ENCODE assay signal across 23 cellular contexts in genomic region chr9:92377904-92378303, GRCh38. TPM values are rescaled to one million over a fixed set of nuclear protein-coding genes. Genes with fewer than 3 reads are reported as not detected.
DNase-seq lines count a peak whose midpoint lies in the region; TF ChIP-seq lines count a peak whose summit lies in the region.
"Had no signal": no experiment of that assay in that cellular context is flagged by ENCODE, and none has a peak within 500 bp of the region (broad histone marks: within the 10 kb centered on the region; RNA-seq: fewer than 3 reads in every experiment).

No MANE protein-coding gene starts in this region.

- DNase-seq in NCI-H748 (lab: John Stamatoyannopoulos, UW; ENCODE audit: unreplicated experiment) (peak; percentile 15), NCI-H748 treated with DMSO at 0.1 percent for 48 hours (lab: John Stamatoyannopoulos, UW) (no peak), NCI-H146 (lab: John Stamatoyannopoulos, UW) (peak; percentile 80), fibroblast of lung (ENCODE audit: low read depth in 2 of 2) (no peak), osteocyte (ENCODE audit: extremely low spot score, unreplicated experiment) (no peak), iPS-NIHi11 (ENCODE audit: low spot score) (no peak), ecto neural progenitor cell (ENCODE audit: low spot score) (no peak), neural progenitor cell (ENCODE audit: low spot score) (no peak)
- DNase-seq: ACHN; activated naive CD8-positive, alpha-beta T cell treated with anti-CD3 and anti-CD28 coated beads for 36 hours; body of pancreas; colonic mucosa; DMS79 treated with DMSO at 0.1 percent for 48 hours; kidney; mammary epithelial cell; NCI-H187; NCI-H446 treated with DMSO at 0.1 percent for 48 hours; nephron progenitor cell; stimulated activated CD8-positive, alpha-beta memory T cell treated with anti-CD3 and anti-CD28 coated beads, Interleukin-4, amount 100 ng/mL, for 48 hours; uterus had no signal

- H3K36me3 ChIP-seq in fibroblast of lung (ENCODE audit: control insufficient read depth, insufficient read depth, low read length) (no peaks in the 10 kb centered on the region), neural progenitor cell (no peaks in the 10 kb centered on the region)
- H3K36me3 ChIP-seq: colonic mucosa, uterus had no signal

- H3K27ac Mint-ChIP-seq in osteocyte (ENCODE audit: unreplicated experiment) (peak overlapping the region; percentile 45), neural progenitor cell (no peak overlapping the region)
- H3K27ac Mint-ChIP-seq: activated naive CD8-positive, alpha-beta T cell treated with anti-CD3 and anti-CD28 coated beads for 36 hours; nephron progenitor cell had no signal

- TF ChIP-seq CTCF in fibroblast of lung (conservative IDR thresholded peaks at IDR 0.05 in 1 of 2, IDR thresholded peaks at IDR 0.05 in 1 of 2; ENCODE audit: low read depth in 1 of 2, low read length in 2 of 2) (no peak), osteocyte (IDR thresholded peaks at IDR 0.05) (no peak), neural progenitor cell (IDR thresholded peaks at IDR 0.05) (no peak)

- H3K4me1 Mint-ChIP-seq in osteocyte (ENCODE audit: unreplicated experiment), result peaks cover 25% of the 10 kb centered on the region
- peaks cover 11% of the 10 kb centered on the region for H3K4me1 Mint-ChIP-seq in neural progenitor cell
- H3K4me1 Mint-ChIP-seq: nephron progenitor cell had no signal

- H4K20me1 ChIP-seq in fibroblast of lung (ENCODE audit: control insufficient read depth, extremely low read depth, insufficient read depth, low read length) (no peaks in the 10 kb centered on the region), neural progenitor cell (ENCODE audit: low read depth) (no peaks in the 10 kb centered on the region)

- H3K27me3 Mint-ChIP-seq in osteocyte (ENCODE audit: unreplicated experiment) (no peaks in the 10 kb centered on the region), neural progenitor cell (ENCODE audit: insufficient read depth, low read depth) (no peaks in the 10 kb centered on the region)
- H3K27me3 Mint-ChIP-seq: activated naive CD8-positive, alpha-beta T cell treated with anti-CD3 and anti-CD28 coated beads for 36 hours had no signal

- H3K4me1 ChIP-seq in fibroblast of lung (ENCODE audit: control insufficient read depth, extremely low read depth, insufficient read depth, low read length) (no peaks in the 10 kb centered on the region), neural progenitor cell (peaks cover 7% of the 10 kb centered on the region)
- H3K4me1 ChIP-seq: body of pancreas, colonic mucosa, uterus had no signal

- H3K4me3 ChIP-seq in fibroblast of lung (replicated peaks in 1 of 4; ENCODE audit: control extremely low read depth in 1 of 4, insufficient read depth in 1 of 4, low read depth in 3 of 4, low read length in 4 of 4) (no peak overlapping the region), neural progenitor cell (no peak overlapping the region)
- H3K4me3 ChIP-seq: body of pancreas, colonic mucosa, uterus had no signal

- H3K4me2 ChIP-seq in fibroblast of lung (ENCODE audit: extremely low read depth, insufficient read depth, low read length) (no peak overlapping the region), neural progenitor cell (no peak overlapping the region)

- no peaks in the 10 kb centered on the region for H3K27me3 ChIP-seq in fibroblast of lung (ENCODE audit: control insufficient read depth, insufficient read depth, low read length)
- H3K27me3 ChIP-seq in neural progenitor cell, result no peaks in the 10 kb centered on the region
- H3K27me3 ChIP-seq: body of pancreas, colonic mucosa, uterus had no signal

- H3K36me3 Mint-ChIP-seq in osteocyte (ENCODE audit: unreplicated experiment) (peaks cover 24% of the 10 kb centered on the region), neural progenitor cell (no peaks in the 10 kb centered on the region)

- H3K9me3 Mint-ChIP-seq in osteocyte (ENCODE audit: unreplicated experiment), result peaks cover 17% of the 10 kb centered on the region
- H3K9me3 Mint-ChIP-seq in neural progenitor cell, result peaks cover 12% of the 10 kb centered on the region

- H3K9ac ChIP-seq in fibroblast of lung (ENCODE audit: insufficient read depth, low read length) (no peak overlapping the region), neural progenitor cell (no peak overlapping the region)

- H3K27ac ChIP-seq in fibroblast of lung (ENCODE audit: insufficient read depth, low read length), result no peak overlapping the region
- H3K27ac ChIP-seq in neural progenitor cell, result no peak overlapping the region
- H3K27ac ChIP-seq: body of pancreas, C4-2B, colonic mucosa had no signal

- H2AFZ ChIP-seq in fibroblast of lung (ENCODE audit: low read length) (peak overlapping the region; percentile 5), neural progenitor cell (replicated peaks) (no peak overlapping the region)

- no peaks in the 10 kb centered on the region for H3F3A ChIP-seq in neural progenitor cell (ENCODE audit: low read depth)

- no peaks in the 10 kb centered on the region for H3K9me3 ChIP-seq in fibroblast of lung (ENCODE audit: control insufficient read depth, insufficient read depth, low read depth, low read length)
- H3K9me3 ChIP-seq in neural progenitor cell (ENCODE audit: low read depth), result no peaks in the 10 kb centered on the region
- H3K9me3 ChIP-seq: body of pancreas, colonic mucosa had no signal

- H3K79me2 ChIP-seq in fibroblast of lung (ENCODE audit: control insufficient read depth, insufficient read depth, low read length) (no peaks in the 10 kb centered on the region), neural progenitor cell (ENCODE audit: low read depth) (no peaks in the 10 kb centered on the region)

- H3K4me3 Mint-ChIP-seq in osteocyte (ENCODE audit: unreplicated experiment) (no peak overlapping the region), neural progenitor cell (no peak overlapping the region)
- H3K4me3 Mint-ChIP-seq: activated naive CD8-positive, alpha-beta T cell treated with anti-CD3 and anti-CD28 coated beads for 36 hours; nephron progenitor cell had no signal

RNA-seq across cellular contexts. Expression of gene OGN, which starts 26.5 kb away (rescaled TPM):
- 1.3 and 6.2 TPM in 2 replicates for total RNA-seq in fibroblast of lung
- polyA plus RNA-seq in fibroblast of lung, result 1.2 and 4.4 TPM in 2 replicates
- polyA plus RNA-seq in fibroblast of lung (2012), result 0.69 and 3.9 TPM in 2 replicates
- 0.37 TPM in 1 of 2 replicates, not detected in the other for polyA minus RNA-seq in fibroblast of lung (ENCODE audit: low replicate concordance)
- 3.9 and 5.5 TPM in 2 replicates for total RNA-seq in osteocyte
- not detected in 2 replicates for total RNA-seq in neural progenitor cell (ENCODE audit: low replicate concordance)
- total RNA-seq: activated CD8-positive, alpha-beta memory T cell treated with anti-CD3 and anti-CD28 coated beads for 36 hours; activated naive CD8-positive, alpha-beta T cell treated with anti-CD3 and anti-CD28 coated beads for 36 hours; fibroblast of villous mesenchyme; mammary epithelial cell had no signal
- polyA plus RNA-seq: mammary epithelial cell had no signal

RNA-seq across cellular contexts. Expression of gene OMD, which starts 46.4 kb away (rescaled TPM):
- total RNA-seq in fibroblast of lung (under 0.01 and 0.17 TPM in 2 replicates), osteocyte (27.2 and 31.1 TPM in 2 replicates), neural progenitor cell (ENCODE audit: low replicate concordance) (not detected in 2 replicates)
- polyA plus RNA-seq in fibroblast of lung, result 0.07 TPM in 2 replicates
- 0.08 TPM in 1 of 2 replicates, not detected in the other for polyA plus RNA-seq in fibroblast of lung (2012)
- not detected in 2 replicates for polyA minus RNA-seq in fibroblast of lung (ENCODE audit: low replicate concordance)
- total RNA-seq: activated CD8-positive, alpha-beta memory T cell treated with anti-CD3 and anti-CD28 coated beads for 36 hours; activated naive CD8-positive, alpha-beta T cell treated with anti-CD3 and anti-CD28 coated beads for 36 hours; fibroblast of villous mesenchyme; mammary epithelial cell had no signal
- polyA plus RNA-seq: mammary epithelial cell had no signal

RNA-seq across cellular contexts. Expression of gene CENPP, which starts 52.2 kb away (rescaled TPM):
- total RNA-seq in fibroblast of lung, result 1.0 and 1.7 TPM in 2 replicates
- 2.4 and 6.9 TPM in 2 replicates for polyA plus RNA-seq in fibroblast of lung
- polyA plus RNA-seq in fibroblast of lung (2012), result 1.6 and 5.5 TPM in 2 replicates
- polyA minus RNA-seq in fibroblast of lung (ENCODE audit: low replicate concordance), result 1.6 and 2.7 TPM in 2 replicates
- 11.6 and 13.1 TPM in 2 replicates for total RNA-seq in osteocyte
- 5.5 and 10.7 TPM in 2 replicates for total RNA-seq in neural progenitor cell (ENCODE audit: low replicate concordance)

RNA-seq across cellular contexts. Expression of gene NOL8, which starts 52.8 kb away (rescaled TPM):
- total RNA-seq in fibroblast of lung, result 27.2 and 28.6 TPM in 2 replicates
- polyA plus RNA-seq in fibroblast of lung, result 20.0 and 20.5 TPM in 2 replicates
- 16.1 and 17.0 TPM in 2 replicates for polyA plus RNA-seq in fibroblast of lung (2012)
- 2.4 and 3.5 TPM in 2 replicates for polyA minus RNA-seq in fibroblast of lung (ENCODE audit: low replicate concordance)
- total RNA-seq in osteocyte, result 36.8 and 37.2 TPM in 2 replicates
- total RNA-seq in neural progenitor cell (ENCODE audit: low replicate concordance), result 15.2 and 21.0 TPM in 2 replicates

Comparison
In these comparisons a context has a peak if more than half of its experiments do, and no peak if none do; other contexts are left out.
1. DNase-seq: peak in NCI-H748 (single experiment) and NCI-H146 (single experiment); none in NCI-H748 treated with DMSO at 0.1 percent for 48 hours (single experiment), fibroblast of lung (0 of 2), osteocyte (single experiment), iPS-NIHi11 (single experiment), ecto neural progenitor cell (single experiment) and neural progenitor cell (single experiment).
2. RNA of gene OMD, which starts 46.4 kb away (total RNA-seq): 27.2 to 31.1 TPM in osteocyte; under 0.01 to 0.17 TPM in fibroblast of lung and not detected in neural progenitor cell; every median in the first group is over 10 times any median in the second.